In genomic region chr16:68592466-68593337, GRCh38 we compare ENCODE assay signal across 1 cellular context.
TF ChIP-seq lines count a peak whose summit lies in the region.

No MANE protein-coding gene starts in this region.

TF ChIP-seq in IMR-90, 13 proteins besides CTCF, POLR2A, EP300 and RAD21 (continued from another document):
- TF ChIP-seq MXI1 (IDR thresholded peaks at IDR 0.05; ENCODE audit: borderline replicate concordance, low read depth, low read length) (no peak), RCOR1 (IDR thresholded peaks at IDR 0.05; ENCODE audit: insufficient replicate concordance, low read length) (no peak), BHLHE40 (IDR thresholded peaks at IDR 0.05; ENCODE audit: low read depth, low read length) (no peak), CEBPB (IDR thresholded peaks at IDR 0.05; ENCODE audit: low read depth, low read length) (no peak), MAFK (IDR thresholded peaks at IDR 0.05; ENCODE audit: low read depth, low read length) (no peak), NFE2L2 (IDR thresholded peaks at IDR 0.05; ENCODE audit: low read depth, low read length) (no peak)
